23 cellular contexts compared by ENCODE assay signal in the genomic region with DNA sequence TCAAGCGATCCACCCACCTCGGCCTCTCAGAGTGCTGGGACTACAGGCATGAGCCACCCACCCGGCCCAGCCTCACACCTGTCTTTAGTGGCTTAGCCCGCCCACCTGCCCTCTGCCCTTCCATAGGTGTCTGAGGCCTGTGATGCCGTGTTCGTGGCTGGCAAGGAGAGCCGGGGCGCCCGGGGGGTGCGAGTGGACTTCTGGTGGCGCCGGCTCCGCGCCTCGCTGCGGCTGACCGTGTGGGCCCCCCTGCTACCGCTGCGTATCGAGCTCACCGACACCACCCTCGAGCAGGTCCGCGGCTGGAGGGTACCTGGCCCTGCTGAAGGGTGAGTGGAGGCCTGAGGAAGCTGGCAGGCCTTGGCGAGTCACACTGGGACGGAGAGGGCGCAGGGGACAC. TPM values are rescaled to one million over a fixed set of nuclear protein-coding genes. Genes with fewer than 3 reads are reported as not detected.
"Had no signal": no experiment of that assay in that cellular context is flagged by ENCODE, and none has a peak within 500 bp of the region (broad histone marks: within the 10 kb centered on the region; RNA-seq: fewer than 3 reads in every experiment).

No MANE protein-coding gene starts in this region.

- H3K27me3 ChIP-seq: body of pancreas, heart left ventricle, sigmoid colon, thyroid gland had no signal

- H3K27ac Mint-ChIP-seq: activated naive CD4-positive, alpha-beta T cell treated with anti-CD3 and anti-CD28 coated beads for 36 hours; dendritic cell treated with granulocyte-macrophage colony-stimulating factor and Interleukin-4, amounts not matched to agents 40 ng/mL and 50 ng/mL, for 4 days; T-helper 17 cell had no signal

- H3K36me3 ChIP-seq: thyroid gland had no signal

- H3K4me1 ChIP-seq: body of pancreas had no signal

- H3K4me3 ChIP-seq: body of pancreas, heart left ventricle, sigmoid colon, smooth muscle cell, thyroid gland had no signal

- H3K4me3 Mint-ChIP-seq: activated naive CD4-positive, alpha-beta T cell treated with anti-CD3 and anti-CD28 coated beads for 36 hours; dendritic cell treated with granulocyte-macrophage colony-stimulating factor and Interleukin-4, amounts not matched to agents 40 ng/mL and 50 ng/mL, for 4 days; T-helper 17 cell had no signal

- H3K27ac ChIP-seq: body of pancreas, heart left ventricle, sigmoid colon, thyroid gland had no signal

- ATAC-seq: body of pancreas; heart left ventricle; stimulated activated naive CD8-positive, alpha-beta T cell treated with anti-CD3 and anti-CD28 coated beads, Interleukin-15, Interleukin-2, amounts not matched to agents 100 U/mL and 50 U/mL, for 24 hours; T-helper 17 cell had no signal

- DNase-seq: activated CD4-positive, alpha-beta T cell treated with anti-CD3 and anti-CD28 coated beads for 4 hours; activated CD4-positive, alpha-beta T cell treated with anti-CD3 and anti-CD28 coated beads, Interleukin-2, amount 50 U/mL, for 48 hours; activated CD4-positive, CD25-positive, alpha-beta regulatory T cell; activated naive CD4-positive, alpha-beta T cell treated with anti-CD3 and anti-CD28 coated beads for 36 hours; activated T-cell treated with anti-CD3 and anti-CD28 coated beads, Interleukin-2, amount 50 U/mL, for 48 hours; anterior cingulate cortex; body of pancreas; caudate nucleus; effector CD4-positive, alpha-beta T cell; heart left ventricle; islet precursor cell; left cardiac atrium; mesenchymal stem cell; occipital lobe; retina; sigmoid colon; stimulated activated CD4-positive, alpha-beta T cell treated with anti-CD3 and anti-CD28 coated beads, Interleukin-4, amount 100 ng/mL, for 1 hour; stimulated activated naive CD8-positive, alpha-beta T cell treated with anti-CD3 and anti-CD28 coated beads, Interleukin-15, Interleukin-2, amounts not matched to agents 100 U/mL and 50 U/mL, for 24 hours; T-helper 17 cell; thyroid gland had no signal

- H3K9me3 Mint-ChIP-seq: activated naive CD4-positive, alpha-beta T cell treated with anti-CD3 and anti-CD28 coated beads for 36 hours; dendritic cell treated with granulocyte-macrophage colony-stimulating factor and Interleukin-4, amounts not matched to agents 40 ng/mL and 50 ng/mL, for 4 days had no signal

- H3K9me3 ChIP-seq: body of pancreas, heart left ventricle, sigmoid colon, thyroid gland had no signal

- H3K4me2 ChIP-seq: smooth muscle cell had no signal

RNA-seq across cellular contexts. Expression of a gene that starts 9.2 kb away (rescaled TPM):
- total RNA-seq: T-helper 17 cell had no signal

RNA-seq across cellular contexts. Expression of a gene that starts 38.1 kb away (rescaled TPM):
- total RNA-seq: fibroblast of villous mesenchyme had no signal
